Comparison of ENCODE assay signal across 18 cellular contexts in genomic region chr22:50281384-50281760, GRCh38. TPM values are rescaled to one million over a fixed set of nuclear protein-coding genes. Genes with fewer than 3 reads are reported as not detected.
DNase-seq lines count a peak whose midpoint lies in the region; ATAC-seq, FAIRE-seq and TF ChIP-seq lines count a peak whose summit lies in the region.
"Had no signal": no experiment of that assay in that cellular context is flagged by ENCODE, and none has a peak within 500 bp of the region (broad histone marks: within the 10 kb centered on the region; RNA-seq: fewer than 3 reads in every experiment).

No MANE protein-coding gene starts in this region.

- DNase-seq in right atrium auricular region (ENCODE audit: low spot score), result no peak
- no peak for DNase-seq in left ventricle myocardium superior
- no peak for DNase-seq in adrenal gland
- no peak for DNase-seq in keratinocyte (ENCODE audit: low read depth, low spot score)
- no peak for DNase-seq in upper lobe of right lung
- no peak for DNase-seq in GM12892 (ENCODE audit: insufficient read length)
- no peak for DNase-seq in activated CD4-positive, alpha-beta T cell treated with anti-CD3 and anti-CD28 coated beads for 4 hours
- DNase-seq: GM23248, KBM-7, NCI-H1694 treated with DMSO at 0.1 percent for 48 hours, NCI-H2107, NCI-H510A, NCI-H82, OCI-M1 had no signal

- intact Hi-C loops in left ventricle myocardium superior (cut with micrococcal nuclease), result no loop called here
- intact Hi-C loops in adrenal gland (cut with DNase I), result no loop called here
- intact Hi-C loops in upper lobe of right lung (cut with DNase I), result no loop called here

- peak overlapping the region; percentile 69 for H3K4me2 ChIP-seq in keratinocyte (ENCODE audit: control insufficient read depth, extremely low read depth, insufficient read depth, low read depth, low read length)

- FAIRE-seq in keratinocyte (lab: Jason Lieb, UNC) (no peak), GM12892 (lab: Jason Lieb, UNC) (no peak)
- FAIRE-seq: G401.6 had no signal

- no peak for ATAC-seq in left ventricle myocardium superior
- ATAC-seq in upper lobe of right lung, result no peak
- no peak for ATAC-seq in GM21786 (IDR thresholded peaks at IDR 0.05; ENCODE audit: unreplicated experiment)

- peaks cover 13% of the 10 kb centered on the region for H3K79me2 ChIP-seq in keratinocyte (ENCODE audit: control insufficient read depth, insufficient read depth, low read length)

- H3K27ac ChIP-seq in right atrium auricular region (peak overlapping the region; percentile 59 to 62), adrenal gland (peak overlapping the region in 4 of 5 donors; percentile 22 to 86 (median 60)), keratinocyte (ENCODE audit: control insufficient read depth, insufficient read depth, low read length) (no peak overlapping the region), upper lobe of right lung (peak overlapping the region; percentile 47)
- H3K27ac ChIP-seq: GM23248 had no signal

- TF ChIP-seq POLR2A in adrenal gland (IDR thresholded peaks at IDR 0.05) (no peak), GM12892 (IDR thresholded peaks at IDR 0.05; ENCODE audit: low read depth, low read length) (no peak)

- no peaks in the 10 kb centered on the region for H3K27me3 ChIP-seq in right atrium auricular region
- no peaks in the 10 kb centered on the region for H3K27me3 ChIP-seq in adrenal gland
- H3K27me3 ChIP-seq in keratinocyte (ENCODE audit: control insufficient read depth, extremely low read depth, insufficient read depth, low read length), result no peaks in the 10 kb centered on the region
- H3K27me3 ChIP-seq in upper lobe of right lung, result no peaks in the 10 kb centered on the region
- H3K27me3 ChIP-seq: SJSA1 had no signal

- TF ChIP-seq CTCF in right atrium auricular region (IDR thresholded peaks at IDR 0.05) (no peak), adrenal gland (IDR thresholded peaks at IDR 0.05) (no peak), keratinocyte (optimal IDR thresholded peaks at IDR 0.05 in 1 of 3, IDR thresholded peaks at IDR 0.05 in 1 of 3, conservative IDR thresholded peaks at IDR 0.05 in 1 of 3; ENCODE audit: extremely low read depth in 1 of 3, insufficient read depth in 2 of 3, low read length in 3 of 3) (no peak), upper lobe of right lung (IDR thresholded peaks at IDR 0.05) (no peak)

- WGBS in adrenal gland, 4 donors, result 92 to 98% (median 93%) methylated on average over 13 to 36 of the region's 36 CpGs

- H3K4me1 ChIP-seq in right atrium auricular region, result peaks cover 0 to 18% of the 10 kb centered on the region in 2 donors
- peaks cover 10 to 11% of the 10 kb centered on the region in 2 donors for H3K4me1 ChIP-seq in adrenal gland (replicated peaks in 1 of 2)
- peaks cover 18% of the 10 kb centered on the region for H3K4me1 ChIP-seq in keratinocyte (ENCODE audit: control insufficient read depth, extremely low read depth, insufficient read depth, low read length)
- no peaks in the 10 kb centered on the region for H3K4me1 ChIP-seq in upper lobe of right lung
- H3K4me1 ChIP-seq: HAP-1 had no signal

- no peak overlapping the region for H2AFZ ChIP-seq in keratinocyte (ENCODE audit: control insufficient read depth, low read length)
- H2AFZ ChIP-seq: GM23248 had no signal

- H4K20me1 ChIP-seq in keratinocyte (ENCODE audit: control insufficient read depth, extremely low read depth, insufficient read depth, low read length), result no peaks in the 10 kb centered on the region

- H3K4me3 ChIP-seq in right atrium auricular region, result no peak overlapping the region
- H3K4me3 ChIP-seq in adrenal gland, result no peak overlapping the region
- H3K4me3 ChIP-seq in keratinocyte (ENCODE audit: control insufficient read depth in 2 of 3, extremely low read depth in 1 of 3, insufficient read depth in 2 of 3, low read depth in 1 of 3, low read length in 3 of 3), result no peak overlapping the region
- no peak overlapping the region for H3K4me3 ChIP-seq in upper lobe of right lung
- H3K4me3 ChIP-seq: GM23248, HAP-1, SJSA1 had no signal

- H3K9me3 ChIP-seq in right atrium auricular region, result no peaks in the 10 kb centered on the region
- H3K9me3 ChIP-seq in adrenal gland (replicated peaks in 1 of 3), result no peaks in the 10 kb centered on the region
- peaks cover under 1% of the 10 kb centered on the region for H3K9me3 ChIP-seq in keratinocyte (ENCODE audit: control insufficient read depth, low read depth, low read length)
- H3K9me3 ChIP-seq in upper lobe of right lung, result no peaks in the 10 kb centered on the region
- H3K9me3 ChIP-seq: HAP-1, SJSA1 had no signal

- no peaks in the 10 kb centered on the region for H3K9me1 ChIP-seq in keratinocyte (ENCODE audit: control insufficient read depth, extremely low read depth, insufficient read depth, low read length)

- H3K9ac ChIP-seq in keratinocyte (ENCODE audit: control insufficient read depth, extremely low read depth, insufficient read depth, low read length), result peak overlapping the region; percentile 54
- H3K9ac ChIP-seq: GM23248 had no signal

- H3K36me3 ChIP-seq in right atrium auricular region (peaks cover 91% of the 10 kb centered on the region), adrenal gland (replicated peaks in 1 of 2) (peaks cover 0 to 93% of the 10 kb centered on the region in 2 donors), keratinocyte (ENCODE audit: control insufficient read depth in 2 of 2, extremely low read depth in 1 of 2, insufficient read depth in 2 of 2, low read length in 2 of 2) (peaks cover 28 to 35% of the 10 kb centered on the region in 2 experiments), upper lobe of right lung (peaks cover 91% of the 10 kb centered on the region)

- dilution Hi-C loops in keratinocyte (cut with MboI; ENCODE audit: extremely low pct_ligation_motif_present, low sequenced_read_pairs), result no loop called here

RNA-seq across cellular contexts. Expression of gene MAPK11, which starts 11.2 kb away (rescaled TPM):
- total RNA-seq in right atrium auricular region (1 to 10 TPM; 3.7 to 4.0 TPM), left ventricle myocardium superior (9.1 TPM), adrenal gland (1 to 10 TPM; 4.7 to 9.3 (median 6.7) TPM), upper lobe of right lung (26.1 TPM)
- polyA plus RNA-seq in adrenal gland (10 to 100 TPM in 2 of 3 donors, 1 to 10 TPM in 1; 2.0 to 29.5 (median 25.1) TPM), keratinocyte (3.4 to 12.6 TPM (median 4.6 TPM) in 3 replicates)
- 2.1 TPM for polyA plus RNA-seq in keratinocyte (2011; ENCODE audit: low read depth)
- polyA plus RNA-seq in keratinocyte (2011; cell fraction: cytosol; rRNA removed), result 4.8 and 9.8 TPM in 2 replicates
- 17.4 and 26.6 TPM in 2 replicates for polyA plus RNA-seq in keratinocyte (2011; cell fraction: nucleus; rRNA removed)
- polyA plus RNA-seq in keratinocyte (2012; ENCODE audit: low replicate concordance), result 4.3 and 6.8 TPM in 2 replicates
- polyA minus RNA-seq in keratinocyte, result 6.5 to 11.9 TPM (median 11.8 TPM) in 3 replicates
- 13.4 TPM for polyA minus RNA-seq in keratinocyte (2011; cell fraction: cytosol; rRNA and poly(A)+ RNA removed)
- polyA minus RNA-seq in keratinocyte (2011; cell fraction: nucleus; rRNA and poly(A)+ RNA removed), result 8.3 and 9.3 TPM in 2 replicates
- polyA plus RNA-seq in GM12892 (2012; ENCODE audit: missing spikeins), result 7.9 TPM

RNA-seq across cellular contexts. Expression of gene MAPK12, which starts 19.9 kb away (rescaled TPM):
- total RNA-seq in right atrium auricular region (10 to 100 TPM in 1 of 2 donors, 1 to 10 TPM in 1; 5.0 to 13.0 TPM), left ventricle myocardium superior (15.8 TPM), adrenal gland (1 to 10 TPM; 3.1 to 6.8 (median 5.4) TPM), upper lobe of right lung (22.2 TPM)
- polyA plus RNA-seq in adrenal gland (10 to 100 TPM in 2 of 3 donors, 1 to 10 TPM in 1; 1.7 to 17.1 (median 13.9) TPM), keratinocyte (10.1 to 17.9 TPM (median 11.1 TPM) in 3 replicates)
- polyA plus RNA-seq in keratinocyte (2011; ENCODE audit: low read depth), result 5.9 TPM
- 6.1 and 11.8 TPM in 2 replicates for polyA plus RNA-seq in keratinocyte (2011; cell fraction: cytosol; rRNA removed)
- 41.3 and 53.1 TPM in 2 replicates for polyA plus RNA-seq in keratinocyte (2011; cell fraction: nucleus; rRNA removed)
- polyA plus RNA-seq in keratinocyte (2012; ENCODE audit: low replicate concordance), result 4.9 and 11.0 TPM in 2 replicates
- polyA minus RNA-seq in keratinocyte, result 10.4 to 14.4 TPM (median 13.0 TPM) in 3 replicates
- 17.8 TPM for polyA minus RNA-seq in keratinocyte (2011; cell fraction: cytosol; rRNA and poly(A)+ RNA removed)
- 16.7 and 19.8 TPM in 2 replicates for polyA minus RNA-seq in keratinocyte (2011; cell fraction: nucleus; rRNA and poly(A)+ RNA removed)
- 21.2 TPM for polyA plus RNA-seq in GM12892 (2012; ENCODE audit: missing spikeins)

RNA-seq across cellular contexts. Expression of gene PLXNB2, which starts 26.1 kb away (rescaled TPM):
- total RNA-seq in right atrium auricular region, result 10 to 100 TPM; 60.3 to 92.8 TPM
- 81.7 TPM for total RNA-seq in left ventricle myocardium superior
- 100 to 1,000 TPM; 118 to 412 (median 329) TPM for total RNA-seq in adrenal gland
- polyA plus RNA-seq in adrenal gland, result 100 to 1,000 TPM in 2 of 3 donors, 10 to 100 TPM in 1; 38.1 to 431 (median 268) TPM
- polyA plus RNA-seq in keratinocyte, result 44.3 to 90.3 TPM (median 66.2 TPM) in 3 replicates
- 123 TPM for polyA plus RNA-seq in keratinocyte (2011; ENCODE audit: low read depth)
- polyA plus RNA-seq in keratinocyte (2011; cell fraction: cytosol; rRNA removed), result 21.3 and 35.3 TPM in 2 replicates
- polyA plus RNA-seq in keratinocyte (2011; cell fraction: nucleus; rRNA removed), result 208 and 264 TPM in 2 replicates
- 81.4 and 94.0 TPM in 2 replicates for polyA plus RNA-seq in keratinocyte (2012; ENCODE audit: low replicate concordance)
- 131 to 309 TPM (median 181 TPM) in 3 replicates for polyA minus RNA-seq in keratinocyte
- polyA minus RNA-seq in keratinocyte (2011; cell fraction: cytosol; rRNA and poly(A)+ RNA removed), result 135 TPM
- polyA minus RNA-seq in keratinocyte (2011; cell fraction: nucleus; rRNA and poly(A)+ RNA removed), result 352 and 408 TPM in 2 replicates
- total RNA-seq in upper lobe of right lung, result 308 TPM
- 32.5 TPM for polyA plus RNA-seq in GM12892 (2012; ENCODE audit: missing spikeins)

RNA-seq across cellular contexts. Expression of gene HDAC10, which starts 30.3 kb away (rescaled TPM):
- total RNA-seq in right atrium auricular region, result 1 to 10 TPM; 6.7 to 9.1 TPM
- 12.7 TPM for total RNA-seq in left ventricle myocardium superior
- 10 to 100 TPM; 13.9 to 72.1 (median 41.5) TPM for total RNA-seq in adrenal gland
- 100 to 1,000 TPM in 1 of 3 donors, 10 to 100 TPM in 1, 1 to 10 TPM in 1; 2.0 to 179 (median 79.3) TPM for polyA plus RNA-seq in adrenal gland
- 4.7 to 12.4 TPM (median 8.2 TPM) in 3 replicates for polyA plus RNA-seq in keratinocyte
- 5.6 TPM for polyA plus RNA-seq in keratinocyte (2011; ENCODE audit: low read depth)
- 0.89 and 2.7 TPM in 2 replicates for polyA plus RNA-seq in keratinocyte (2011; cell fraction: cytosol; rRNA removed)
- polyA plus RNA-seq in keratinocyte (2011; cell fraction: nucleus; rRNA removed), result 43.4 and 61.6 TPM in 2 replicates
- polyA plus RNA-seq in keratinocyte (2012; ENCODE audit: low replicate concordance), result 11.5 and 12.6 TPM in 2 replicates
- polyA minus RNA-seq in keratinocyte, result 5.8 to 12.8 TPM (median 6.0 TPM) in 3 replicates
- polyA minus RNA-seq in keratinocyte (2011; cell fraction: cytosol; rRNA and poly(A)+ RNA removed), result 5.2 TPM
- 17.1 and 18.4 TPM in 2 replicates for polyA minus RNA-seq in keratinocyte (2011; cell fraction: nucleus; rRNA and poly(A)+ RNA removed)
- total RNA-seq in upper lobe of right lung, result 48.9 TPM
- 13.0 TPM for polyA plus RNA-seq in GM12892 (2012; ENCODE audit: missing spikeins)

RNA-seq across cellular contexts. Expression of gene TUBGCP6, which starts 36.5 kb away (rescaled TPM):
- 10 to 100 TPM; 19.5 to 22.1 TPM for total RNA-seq in right atrium auricular region
- 18.4 TPM for total RNA-seq in left ventricle myocardium superior
- 10 to 100 TPM; 23.6 to 64.8 (median 47.4) TPM for total RNA-seq in adrenal gland
- polyA plus RNA-seq in adrenal gland, result 100 to 1,000 TPM in 2 of 3 donors, 1 to 10 TPM in 1; 8.3 to 171 (median 111) TPM
- 10.1 to 19.0 TPM (median 11.6 TPM) in 3 replicates for polyA plus RNA-seq in keratinocyte
- polyA plus RNA-seq in keratinocyte (2011; ENCODE audit: low read depth), result 33.6 TPM
- polyA plus RNA-seq in keratinocyte (2011; cell fraction: cytosol; rRNA removed), result 2.6 and 5.4 TPM in 2 replicates
- polyA plus RNA-seq in keratinocyte (2011; cell fraction: nucleus; rRNA removed), result 70.9 and 85.2 TPM in 2 replicates
- 14.1 and 15.8 TPM in 2 replicates for polyA plus RNA-seq in keratinocyte (2012; ENCODE audit: low replicate concordance)
- 13.7 to 24.3 TPM (median 21.4 TPM) in 3 replicates for polyA minus RNA-seq in keratinocyte
- polyA minus RNA-seq in keratinocyte (2011; cell fraction: cytosol; rRNA and poly(A)+ RNA removed), result 19.2 TPM
- polyA minus RNA-seq in keratinocyte (2011; cell fraction: nucleus; rRNA and poly(A)+ RNA removed), result 39.8 and 40.1 TPM in 2 replicates
- total RNA-seq in upper lobe of right lung, result 51.3 TPM
- polyA plus RNA-seq in GM12892 (2012; ENCODE audit: missing spikeins), result 18.1 TPM
